Comparison of ENCODE assay signal across 8 cellular contexts in genomic region chr7:99551767-99552463, GRCh38. TPM values are rescaled to one million over a fixed set of nuclear protein-coding genes. Genes with fewer than 3 reads are reported as not detected.
DNase-seq lines count a peak whose midpoint lies in the region; ATAC-seq, FAIRE-seq and TF ChIP-seq lines count a peak whose summit lies in the region.

Gene FAM200A (minus strand): TSS chr7:99552114. CDS start chr7:99548407, 3,707 bp downstream.

- TF ChIP-seq CTCF in A549 (IDR thresholded peaks at IDR 0.05) (no peak), activated B cell treated with CpG ODN at 0.5 μM for 24 hours (IDR thresholded peaks at IDR 0.05) (no peak), spleen (IDR thresholded peaks at IDR 0.05 in 8 of 11, conservative IDR thresholded peaks at IDR 0.05 in 3 of 11) (no peak)

- H3K36me3 Mint-ChIP-seq in activated B cell treated with CpG ODN at 0.5 μM for 24 hours (ENCODE audit: low read depth): peaks cover 53% of the 10 kb centered on the region

- peaks cover 33% of the 10 kb centered on the region for H3K4me1 Mint-ChIP-seq in activated B cell treated with CpG ODN at 0.5 μM for 24 hours

- H3K4me1 ChIP-seq in A549 (no peaks in the 10 kb centered on the region; the same call in 2 of the 3 replicates), spleen (peaks cover 14 to 49% (median 34%) of the 10 kb centered on the region in 6 donors)

- H3K36me3 ChIP-seq in spleen: peaks cover 0 to 55% (median 25%) of the 10 kb centered on the region in 6 donors

- ATAC-seq in A549 (peak; percentile 99 to 100), GM18858 (IDR thresholded peaks at IDR 0.05; ENCODE audit: unreplicated experiment) (peak; percentile 68), HG03103 (IDR thresholded peaks at IDR 0.05; ENCODE audit: low read depth, unreplicated experiment) (peak; percentile 97), activated B cell treated with CpG ODN at 0.5 μM for 24 hours (ENCODE audit: low read depth) (peak; percentile 98)

- POLR2A ChIA-PET in A549 (lab: Yijun Ruan, JAX): interaction anchor here (0.8 to 1.2 kb wide), 6 partner anchors 11 to 78 kb away, joined by 3 to 17 read pairs (median 6); partner anchors contain the start of genes ZKSCAN5, ZNF394 and ZSCAN25
- POLR2A ChIA-PET in activated B cell treated with CpG ODN at 0.5 μM for 24 hours (lab: Charles Lee): interaction anchor here (0.5 to 1.2 kb wide), 12 partner anchors 8 to 531 kb away, joined by 3 to 31 read pairs (median 4); partner anchors contain the start of genes BUD31, PDAP1, ZKSCAN5 and ZNF394

- peak within 1 kb of the TSS; percentile 74 to 94 for H3K27ac ChIP-seq in A549
- H3K27ac ChIP-seq in spleen: peak within 1 kb of the TSS; percentile 53 to 93 (median 89)

- peak within 1 kb of the TSS; percentile 87 for H3K27ac Mint-ChIP-seq in activated B cell treated with CpG ODN at 0.5 μM for 24 hours

- H3K4me3 Mint-ChIP-seq in activated B cell treated with CpG ODN at 0.5 μM for 24 hours: peak within 1 kb of the TSS; percentile 91

- H3K9me3 ChIP-seq in A549 (peaks cover 25% of the 10 kb centered on the region), spleen (peaks cover 0 to 16% (median 10%) of the 10 kb centered on the region in 8 donors)

- H3K4me3 ChIP-seq in A549 (peak within 1 kb of the TSS; percentile 83), spleen (peak within 1 kb of the TSS; percentile 51 to 85 (median 71))

- TF ChIP-seq POLR2A in A549 (IDR thresholded peaks at IDR 0.05; ENCODE audit: low read length) (peak; percentile 73), spleen (IDR thresholded peaks at IDR 0.05) (peak; percentile 23 to 38 (median 28))

- no peaks in the 10 kb centered on the region for H3K27me3 Mint-ChIP-seq in activated B cell treated with CpG ODN at 0.5 μM for 24 hours

- CTCF ChIA-PET in A549 (lab: Yijun Ruan, JAX): interaction anchor here (1.1 kb wide), 2 partner anchors 65 to 440 kb away, joined by 3 read pairs; partner anchors contain the start of gene ZSCAN25
- CTCF ChIA-PET in activated B cell treated with CpG ODN at 0.5 μM for 24 hours (lab: Charles Lee): no interaction called here

- FAIRE-seq in A549 (lab: Jason Lieb, UNC): peak; percentile 32

- peaks cover 3% of the 10 kb centered on the region for H3K9me3 Mint-ChIP-seq in activated B cell treated with CpG ODN at 0.5 μM for 24 hours

- peak within 1 kb of the TSS; percentile 70 for H3K4me2 ChIP-seq in A549

- intact Hi-C loops in activated B cell treated with CpG ODN at 0.5 μM for 24 hours (cut with micrococcal nuclease) (loop anchor here (1.0 to 10.0 kb wide), 7 partner anchors 48 to 677 kb away; partner anchors contain the start of genes ARPC1B, TMEM130, TRIM4 and TRRAP), spleen (cut with DNase I; ENCODE audit: low total_unique reads) (loop anchor here (5.0 kb wide), 1 partner anchor 45 kb away; no protein-coding TSS in a partner anchor)

- no peaks in the 10 kb centered on the region for H3K27me3 ChIP-seq in spleen (replicated peaks in 1 of 7)

- under 1% methylated on average over 37 of the region's 37 CpGs for WGBS in A549 (ENCODE audit: missing lambda C conversion rate)
- 0 to 1% (median 0%) methylated on average over 34 to 37 of the region's 37 CpGs for WGBS in spleen, 5 donors

- no peak for TF ChIP-seq EP300 in A549 (IDR thresholded peaks at IDR 0.05)

- DNase-seq in A549 (ENCODE audit: low read depth in 1 of 2, low spot score in 1 of 2) (peak; percentile 95 to 99), NCI-H2196 (lab: John Stamatoyannopoulos, UW; ENCODE audit: unreplicated experiment) (peak; percentile 96), activated B cell treated with CpG ODN at 0.5 μM for 24 hours (peak; percentile 78), iris pigment epithelial cell (ENCODE audit: low read depth) (peak; percentile 92), spleen (peak; percentile 98)
- peak; percentile 78 for DNase-seq in central memory CD4-positive, alpha-beta T cell

- TF ChIP-seq RAD21 in A549 (conservative IDR thresholded peaks at IDR 0.05 in 1 of 2, IDR thresholded peaks at IDR 0.05 in 1 of 2): no peak; a peak in 2 of 5 replicates

TF ChIP-seq in A549, 52 proteins besides CTCF, POLR2A, EP300 and RAD21:
- 0 out of 3 replicates have a peak, but pooled peaks have one; percentile 20 for TF ChIP-seq SMC3 (IDR thresholded peaks at IDR 0.05)
- 0 out of 2 replicates have a peak, but pooled peaks have one; percentile 32 for TF ChIP-seq GATA3 (IDR thresholded peaks at IDR 0.05; ENCODE audit: borderline replicate concordance)
- TF ChIP-seq CHD4 (IDR thresholded peaks at IDR 0.05; ENCODE audit: borderline replicate concordance): no peak
- TF ChIP-seq MAX (IDR thresholded peaks at IDR 0.05): peak; percentile 87
- peak; percentile 83 to 90 for TF ChIP-seq JUN (IDR thresholded peaks at IDR 0.05)
- TF ChIP-seq KDM5A (IDR thresholded peaks at IDR 0.05): no peak
- 0 out of 2 replicates have a peak, but pooled peaks have one; percentile 34 for TF ChIP-seq RFX5 (IDR thresholded peaks at IDR 0.05)
- TF ChIP-seq PBX3 (IDR thresholded peaks at IDR 0.05): no peak
- no peak for TF ChIP-seq KDM1A (IDR thresholded peaks at IDR 0.05; ENCODE audit: low read depth)
- TF ChIP-seq CBX8 (IDR thresholded peaks at IDR 0.05): no peak
- no peak for TF ChIP-seq TP53 (CRISPR knock-in tag; IDR thresholded peaks at IDR 0.05)
- peak; percentile 83 for TF ChIP-seq PHF8 (IDR thresholded peaks at IDR 0.05; ENCODE audit: borderline replicate concordance, low read depth)

RNA-seq across cellular contexts. Expression of gene FAM200A, which starts in this region (rescaled TPM):
- polyA plus RNA-seq in A549 (2011; rRNA removed): 7.5 and 9.8 TPM in 2 replicates
- 2.5 and 2.6 TPM in 2 replicates for polyA plus RNA-seq in A549 (2012; cell fraction: cytosol; rRNA removed)
- 0.93 and 1.0 TPM in 2 replicates for polyA plus RNA-seq in A549 (2012; cell fraction: nucleus; rRNA removed)
- 5.3 to 6.1 TPM (median 5.9 TPM) in 3 replicates for polyA plus RNA-seq in A549 (2017; fragmentation: RNase III; extraction: RNeasy Plus Mini Kit Qiagen cat#74134 plus additional on column Dnase treatment)
- polyA minus RNA-seq in A549 (2011; rRNA and poly(A)+ RNA removed): 2.9 and 3.0 TPM in 2 replicates
- 9.2 and 9.3 TPM in 2 replicates for total RNA-seq in activated B cell treated with CpG ODN at 0.5 μM for 24 hours
- total RNA-seq in spleen: 1 to 10 TPM; 5.3 to 9.2 (median 6.1) TPM
- 1 to 10 TPM; 4.9 to 5.5 (median 5.0) TPM for polyA plus RNA-seq in spleen

Comparison
In these comparisons a context has a peak if more than half of its experiments do, and no peak if none do; other contexts are left out.
1. Peak in every context shown above with its lines: DNase-seq, ATAC-seq, H3K4me3 ChIP-seq and H3K27ac ChIP-seq.